ENCODE assay signal across 8 cellular contexts in genomic region chr15:63832620-63833245, GRCh38. TPM values are rescaled to one million over a fixed set of nuclear protein-coding genes. Genes with fewer than 3 reads are reported as not detected.
A peak's percentile ranks its signal among the peaks of the same experiment; 100 is the strongest.
DNase-seq lines count a peak whose midpoint lies in the region; ATAC-seq and TF ChIP-seq lines count a peak whose summit lies in the region.

No MANE protein-coding gene starts in this region.

- intact Hi-C loops in psoas muscle (cut with DNase I), result loop anchor here (5.0 kb wide), 2 partner anchors 60 to 215 kb away; partner anchors contain the start of gene DAPK2 (in 1 of the 2)

- H3K36me3 ChIP-seq in DND-41 (ENCODE audit: insufficient read depth, low read length) (no peaks in the 10 kb centered on the region), WERI-Rb-1 (no peaks in the 10 kb centered on the region), psoas muscle (ENCODE audit: insufficient read depth in 1 of 2, low read depth in 1 of 2) (no peaks in the 10 kb centered on the region)

- no peaks in the 10 kb centered on the region for H3K9me3 ChIP-seq in DND-41 (ENCODE audit: insufficient read depth, low read length, severe bottlenecking)
- no peaks in the 10 kb centered on the region for H3K9me3 ChIP-seq in WERI-Rb-1 (ENCODE audit: severe bottlenecking)
- no peaks in the 10 kb centered on the region for H3K9me3 ChIP-seq in psoas muscle

- peak overlapping the region; percentile 80 to 84 for H3K4me3 ChIP-seq in DND-41 (ENCODE audit: low read depth in 1 of 2, low read length in 2 of 2)
- H3K4me3 ChIP-seq in WERI-Rb-1 (ENCODE audit: low read depth, low read length), result peak overlapping the region; percentile 73
- H3K4me3 ChIP-seq in fibroblast of villous mesenchyme (ENCODE audit: low read depth, low read length), result peak overlapping the region; percentile 82
- peak overlapping the region; percentile 93 for H3K4me3 ChIP-seq in psoas muscle

- H3K27me3 ChIP-seq in DND-41 (ENCODE audit: insufficient read depth, low read length, poor library complexity) (no peaks in the 10 kb centered on the region), WERI-Rb-1 (ENCODE audit: insufficient read depth, low read depth, severe bottlenecking) (no peaks in the 10 kb centered on the region), psoas muscle (ENCODE audit: insufficient read depth in 3 of 3, low read length in 2 of 3) (no peaks in the 10 kb centered on the region)

- DNase-seq in DND-41, result peak; percentile 18
- no peak for DNase-seq in WERI-Rb-1
- DNase-seq in fibroblast of villous mesenchyme (ENCODE audit: low read depth), result peak; percentile 21
- no peak for DNase-seq in psoas muscle
- no peak for DNase-seq in pons (ENCODE audit: low spot score)
- no peak for DNase-seq in NCI-H1930 (lab: John Stamatoyannopoulos, UW)

- TF ChIP-seq CTCF in DND-41 (IDR thresholded peaks at IDR 0.05; ENCODE audit: borderline replicate concordance, extremely low read depth, low read length, poor library complexity, severe bottlenecking), result no peak
- TF ChIP-seq CTCF in WERI-Rb-1 (IDR thresholded peaks at IDR 0.05; ENCODE audit: low read depth, low read length), result no peak
- TF ChIP-seq CTCF in fibroblast of villous mesenchyme (IDR thresholded peaks at IDR 0.05; ENCODE audit: insufficient read depth, low read depth, low read length), result no peak
- TF ChIP-seq CTCF in psoas muscle (IDR thresholded peaks at IDR 0.05), result no peak

- H3K4me1 ChIP-seq in DND-41 (ENCODE audit: insufficient read depth, low read length) (peaks cover 29% of the 10 kb centered on the region), psoas muscle (peaks cover 30% of the 10 kb centered on the region)

- ATAC-seq in DND-41 (ENCODE audit: insufficient read depth, low read depth), result peak; percentile 16
- ATAC-seq in HG02678 (IDR thresholded peaks at IDR 0.05; ENCODE audit: unreplicated experiment), result peak; percentile 11
- ATAC-seq in psoas muscle, result peak; percentile 22 to 56 (median 46)
- no peak for ATAC-seq in GM18909 (IDR thresholded peaks at IDR 0.05; ENCODE audit: poor library complexity, unreplicated experiment)

- peaks cover 53% of the 10 kb centered on the region for H3K79me2 ChIP-seq in DND-41 (ENCODE audit: insufficient read depth, low read length)

- peak overlapping the region; percentile 92 for H3K4me2 ChIP-seq in DND-41 (ENCODE audit: insufficient read depth, low read length)

- H3K9ac ChIP-seq in DND-41 (ENCODE audit: low read depth, low read length), result peak overlapping the region; percentile 94

- H2AFZ ChIP-seq in DND-41 (ENCODE audit: low read depth, low read length), result peak overlapping the region; percentile 79

- H4K20me1 ChIP-seq in DND-41 (ENCODE audit: insufficient read depth, low read length), result peaks cover 18% of the 10 kb centered on the region; the same call in 1 of the 2 replicates

- WGBS in psoas muscle, 3 donors, result 0 to 1% (median 1%) methylated on average over 9 of the region's 9 CpGs

- H3K27ac ChIP-seq in DND-41 (ENCODE audit: low read length) (peak overlapping the region; percentile 15; the same call in 1 of the 2 replicates), WERI-Rb-1 (peak overlapping the region; percentile 95), psoas muscle (peak overlapping the region; percentile 95)

RNA-seq across cellular contexts. Expression of gene HERC1, which starts 1.0 kb away (rescaled TPM):
- 71.2 and 88.9 TPM in 2 replicates for total RNA-seq in fibroblast of villous mesenchyme
- 10 to 100 TPM; 54.9 to 98.5 (median 79.5) TPM for total RNA-seq in psoas muscle
- 10 to 100 TPM; 31.4 to 49.9 (median 43.2) TPM for polyA plus RNA-seq in psoas muscle

Comparison
In these comparisons a context has a peak if more than half of its experiments do, and no peak if none do; other contexts are left out.
1. DNase-seq: peak in DND-41 (single experiment) and fibroblast of villous mesenchyme (single experiment); none in WERI-Rb-1 (single experiment), psoas muscle (0 of 2), pons (single experiment) and NCI-H1930 (0 of 2).
2. H3K27ac ChIP-seq: peak in every context shown above with its lines; median percentile 95 in WERI-Rb-1; 95 in psoas muscle; 15 in DND-41.
3. Peak in every context shown above with its lines, with median percentiles within 50 percentile points of each other: H3K4me3 ChIP-seq.